In genomic region chr5:139038618-139039305, GRCh38 we compare ENCODE assay signal across 17 cellular contexts.
DNase-seq lines count a peak whose midpoint lies in the region; ATAC-seq, FAIRE-seq and TF ChIP-seq lines count a peak whose summit lies in the region.
"Had no signal": no experiment of that assay in that cellular context is flagged by ENCODE, and none has a peak within 500 bp of the region (broad histone marks: within the 10 kb centered on the region; RNA-seq: fewer than 3 reads in every experiment).

No MANE protein-coding gene starts in this region.

- BruUV-seq in GM12878 (replicated peaks; lab: Mats Ljungman, UMichigan), result no TSS peak

- H4K20me1 ChIP-seq in GM12878 (ENCODE audit: control insufficient read depth, insufficient read depth), result no peaks in the 10 kb centered on the region

- H3K36me3 ChIP-seq in GM12878 (ENCODE audit: control insufficient read depth in 2 of 2, insufficient read depth in 2 of 2, low read length in 1 of 2) (no peaks in the 10 kb centered on the region), adrenal gland (replicated peaks in 1 of 2) (no peaks in the 10 kb centered on the region)
- H3K36me3 ChIP-seq: breast epithelium, SJCRH30, transverse colon had no signal

- in situ Hi-C loops in GM12878 (cut with MboI), result no loop called here

- no peak overlapping the region for H3K4me3 ChIP-seq in GM12878
- no peak overlapping the region for H3K4me3 ChIP-seq in adrenal gland
- H3K4me3 ChIP-seq: breast epithelium, psoas muscle, SJCRH30, transverse colon had no signal

- RAD21 ChIA-PET in GM12878 (lab: Charles Lee; ENCODE audit: unreplicated experiment), result no interaction called here

- TF ChIP-seq CTCF in CD14-positive monocyte (IDR thresholded peaks at IDR 0.05) (peak; percentile 13), GM12878 (IDR thresholded peaks at IDR 0.05 in 2 of 3, conservative IDR thresholded peaks at IDR 0.05 in 1 of 3; ENCODE audit: control insufficient read depth in 2 of 3, extremely low read depth in 1 of 3, insufficient read depth in 1 of 3, low read depth in 3 of 3, low read length in 3 of 3) (peak in 2 of 3 experiments; percentile 3 to 12; a peak in 2 of 6 replicates), omental fat pad (IDR thresholded peaks at IDR 0.05) (no peak), adrenal gland (IDR thresholded peaks at IDR 0.05) (peak in 2 of 6 experiments; percentile 8 to 26)

- TF ChIP-seq POLR2A in GM12878 (IDR thresholded peaks at IDR 0.05; ENCODE audit: low read depth, low read length) (no peak), adrenal gland (IDR thresholded peaks at IDR 0.05) (no peak)

- H3K27me3 Mint-ChIP-seq in CD14-positive monocyte (ENCODE audit: low read depth in 3 of 3), result peaks cover 0 to 2% (median 0%) of the 10 kb centered on the region in 3 donors
- H3K27me3 Mint-ChIP-seq: B cell had no signal

- peak overlapping the region in 2 of 7 donors; percentile 20 to 40 for H3K27ac Mint-ChIP-seq in CD14-positive monocyte
- H3K27ac Mint-ChIP-seq: B cell had no signal

- H2AFZ ChIP-seq in GM12878 (ENCODE audit: control insufficient read depth, low read depth, low read length), result no peak overlapping the region

- H3K27ac ChIP-seq in GM12878 (ENCODE audit: control insufficient read depth, insufficient read depth), result no peak overlapping the region
- H3K27ac ChIP-seq in adrenal gland, result no peak overlapping the region
- H3K27ac ChIP-seq: breast epithelium, psoas muscle, SJCRH30, transverse colon had no signal

- ATAC-seq in GM12878, result 0 out of 3 replicates have a peak, but pooled peaks have one; percentile 21
- ATAC-seq in omental fat pad (ENCODE audit: low FRiP score), result no peak
- ATAC-seq in HG03175 (IDR thresholded peaks at IDR 0.05; ENCODE audit: unreplicated experiment), result no peak
- ATAC-seq: psoas muscle had no signal

- no peak overlapping the region for H3K9ac ChIP-seq in GM12878 (ENCODE audit: control insufficient read depth, insufficient read depth, low read length)

- H3K36me3 Mint-ChIP-seq in CD14-positive monocyte, result peaks cover 31 to 37% of the 10 kb centered on the region in 2 donors

- CTCF ChIA-PET in GM12878 (lab: Yijun Ruan, JAX), result interaction anchor here (1.1 kb wide), 1 partner anchor 27 kb away, joined by 3 read pairs; no protein-coding TSS in a partner anchor

- no peaks in the 10 kb centered on the region; the same call in 2 of the 3 replicates for H3K9me3 ChIP-seq in GM12878 (replicated peaks; ENCODE audit: control insufficient read depth, insufficient read depth, low read length)
- no peaks in the 10 kb centered on the region for H3K9me3 ChIP-seq in adrenal gland (replicated peaks in 1 of 3)
- H3K9me3 ChIP-seq: breast epithelium, psoas muscle, transverse colon had no signal

- H3K4me1 Mint-ChIP-seq in CD14-positive monocyte, result peaks cover 5% of the 10 kb centered on the region
- H3K4me1 Mint-ChIP-seq: B cell had no signal

- H3K4me1 ChIP-seq in GM12878 (ENCODE audit: control insufficient read depth, insufficient read depth, low read length) (no peaks in the 10 kb centered on the region), adrenal gland (replicated peaks in 1 of 2) (peaks cover 0 to 6% of the 10 kb centered on the region in 2 donors)
- H3K4me1 ChIP-seq: breast epithelium, SJCRH30, transverse colon had no signal

- POLR2A ChIA-PET in GM12878 (lab: Charles Lee), result interaction anchor here (0.9 kb wide), 1 partner anchor 11 kb away, joined by 3 read pairs; no protein-coding TSS in a partner anchor

- H3K27me3 ChIP-seq in GM12878 (replicated peaks in 1 of 2; ENCODE audit: control insufficient read depth in 2 of 2, insufficient read depth in 2 of 2, low read length in 1 of 2), result no peaks in the 10 kb centered on the region
- H3K27me3 ChIP-seq in adrenal gland, result no peaks in the 10 kb centered on the region
- H3K27me3 ChIP-seq: breast epithelium, SJCRH30, transverse colon had no signal

- peaks cover 0 to 17% (median 8%) of the 10 kb centered on the region in 7 donors for H3K9me3 Mint-ChIP-seq in CD14-positive monocyte

- H3K4me2 ChIP-seq in GM12878 (ENCODE audit: control insufficient read depth, insufficient read depth), result no peak overlapping the region

- TF ChIP-seq RAD21 in GM12878 (IDR thresholded peaks at IDR 0.05; ENCODE audit: insufficient read depth, low read depth, low read length), result no peak

- no peak for TF ChIP-seq EP300 in GM12878 (IDR thresholded peaks at IDR 0.05; ENCODE audit: borderline replicate concordance in 1 of 2, control insufficient read depth in 1 of 2, low read depth in 2 of 2, low read length in 2 of 2)

- FAIRE-seq in GM12878 (lab: Jason Lieb, UNC), result no peak
- FAIRE-seq: islet of Langerhans had no signal

- intact Hi-C loops in CD14-positive monocyte (cut with micrococcal nuclease) (no loop called here), GM12878 (cut with micrococcal nuclease; ENCODE audit: unreplicated experiment) (no loop called here), adrenal gland (cut with DNase I) (no loop called here)

- 77% methylated on average over 7 of the region's 7 CpGs for WGBS in GM12878 (ENCODE audit: insufficient coverage, insufficient replicate concordance, low lambda C conversion rate, missing lambda C conversion rate)
- 70 to 85% (median 77%) methylated on average over 5 to 7 of the region's 7 CpGs for WGBS in adrenal gland, 4 donors

- DNase-seq in CD14-positive monocyte (ENCODE audit: low spot score) (no peak), HT-29 (ENCODE audit: low spot score) (peak; percentile 9), GM12878 (ENCODE audit: low read depth, low spot score) (no peak), islet precursor cell (peak; percentile 51), omental fat pad (ENCODE audit: low spot score) (no peak), adrenal gland (no peak)
- no peak for DNase-seq in stimulated activated CD4-positive, alpha-beta T cell treated with anti-CD3 and anti-CD28 coated beads, Interleukin-4, amount 100 ng/mL, for 24 hours
- DNase-seq: activated CD8-positive, alpha-beta memory T cell treated with anti-CD3 and anti-CD28 coated beads for 24 hours; NCI-H2029; NK-92 treated with Interleukin-12 subunit alpha and Interleukin-12 subunit beta, amount 100 ng/mL, for 24 hours; psoas muscle; SJCRH30; transverse colon had no signal

- no peaks in the 10 kb centered on the region for H3K79me2 ChIP-seq in GM12878 (ENCODE audit: control insufficient read depth, insufficient read depth, low read length)

- SMC1A ChIA-PET in GM12878 (lab: Charles Lee; ENCODE audit: uncharacterized antibody, unreplicated experiment), result no interaction called here

- no peak overlapping the region for H3K4me3 Mint-ChIP-seq in CD14-positive monocyte
- H3K4me3 Mint-ChIP-seq: B cell had no signal

TF ChIP-seq in GM12878, 131 proteins besides CTCF, POLR2A, EP300 and RAD21 (continues in another document):
- TF ChIP-seq, protein P1, sequence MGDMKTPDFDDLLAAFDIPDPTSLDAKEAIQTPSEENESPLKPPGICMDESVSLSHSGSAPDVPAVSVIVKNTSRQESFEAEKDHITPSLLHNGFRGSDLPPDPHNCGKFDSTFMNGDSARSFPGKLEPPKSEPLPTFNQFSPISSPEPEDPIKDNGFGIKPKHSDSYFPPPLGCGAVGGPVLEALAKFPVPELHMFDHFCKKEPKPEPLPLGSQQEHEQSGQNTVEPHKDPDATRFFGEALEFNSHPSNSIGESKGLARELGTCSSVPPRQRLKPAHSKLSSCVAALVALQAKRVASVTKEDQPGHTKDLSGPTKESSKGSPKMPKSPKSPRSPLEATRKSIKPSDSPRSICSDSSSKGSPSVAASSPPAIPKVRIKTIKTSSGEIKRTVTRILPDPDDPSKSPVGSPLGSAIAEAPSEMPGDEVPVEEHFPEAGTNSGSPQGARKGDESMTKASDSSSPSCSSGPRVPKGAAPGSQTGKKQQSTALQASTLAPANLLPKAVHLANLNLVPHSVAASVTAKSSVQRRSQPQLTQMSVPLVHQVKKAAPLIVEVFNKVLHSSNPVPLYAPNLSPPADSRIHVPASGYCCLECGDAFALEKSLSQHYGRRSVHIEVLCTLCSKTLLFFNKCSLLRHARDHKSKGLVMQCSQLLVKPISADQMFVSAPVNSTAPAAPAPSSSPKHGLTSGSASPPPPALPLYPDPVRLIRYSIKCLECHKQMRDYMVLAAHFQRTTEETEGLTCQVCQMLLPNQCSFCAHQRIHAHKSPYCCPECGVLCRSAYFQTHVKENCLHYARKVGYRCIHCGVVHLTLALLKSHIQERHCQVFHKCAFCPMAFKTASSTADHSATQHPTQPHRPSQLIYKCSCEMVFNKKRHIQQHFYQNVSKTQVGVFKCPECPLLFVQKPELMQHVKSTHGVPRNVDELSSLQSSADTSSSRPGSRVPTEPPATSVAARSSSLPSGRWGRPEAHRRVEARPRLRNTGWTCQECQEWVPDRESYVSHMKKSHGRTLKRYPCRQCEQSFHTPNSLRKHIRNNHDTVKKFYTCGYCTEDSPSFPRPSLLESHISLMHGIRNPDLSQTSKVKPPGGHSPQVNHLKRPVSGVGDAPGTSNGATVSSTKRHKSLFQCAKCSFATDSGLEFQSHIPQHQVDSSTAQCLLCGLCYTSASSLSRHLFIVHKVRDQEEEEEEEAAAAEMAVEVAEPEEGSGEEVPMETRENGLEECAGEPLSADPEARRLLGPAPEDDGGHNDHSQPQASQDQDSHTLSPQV (IDR thresholded peaks at IDR 0.05), result no peak
- no peak for TF ChIP-seq PBX3 (IDR thresholded peaks at IDR 0.05; ENCODE audit: insufficient replicate concordance, low read depth, low read length)
- TF ChIP-seq NRF1 (conservative IDR thresholded peaks at IDR 0.05; ENCODE audit: low read depth, low read length), result no peak
- no peak for TF ChIP-seq BACH1 (IDR thresholded peaks at IDR 0.05; ENCODE audit: borderline replicate concordance)
- no peak for TF ChIP-seq SP1 (IDR thresholded peaks at IDR 0.05; ENCODE audit: low read depth, low read length)
- TF ChIP-seq YBX1 (IDR thresholded peaks at IDR 0.05), result no peak
- TF ChIP-seq, protein P2, sequence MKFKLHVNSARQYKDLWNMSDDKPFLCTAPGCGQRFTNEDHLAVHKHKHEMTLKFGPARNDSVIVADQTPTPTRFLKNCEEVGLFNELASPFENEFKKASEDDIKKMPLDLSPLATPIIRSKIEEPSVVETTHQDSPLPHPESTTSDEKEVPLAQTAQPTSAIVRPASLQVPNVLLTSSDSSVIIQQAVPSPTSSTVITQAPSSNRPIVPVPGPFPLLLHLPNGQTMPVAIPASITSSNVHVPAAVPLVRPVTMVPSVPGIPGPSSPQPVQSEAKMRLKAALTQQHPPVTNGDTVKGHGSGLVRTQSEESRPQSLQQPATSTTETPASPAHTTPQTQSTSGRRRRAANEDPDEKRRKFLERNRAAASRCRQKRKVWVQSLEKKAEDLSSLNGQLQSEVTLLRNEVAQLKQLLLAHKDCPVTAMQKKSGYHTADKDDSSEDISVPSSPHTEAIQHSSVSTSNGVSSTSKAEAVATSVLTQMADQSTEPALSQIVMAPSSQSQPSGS (IDR thresholded peaks at IDR 0.05; ENCODE audit: low read length), result no peak

Comparison
In these comparisons a context has a peak if more than half of its experiments do, and no peak if none do; other contexts are left out.
1. DNase-seq: peak in HT-29 (single experiment) and islet precursor cell (single experiment); none in CD14-positive monocyte (single experiment), GM12878 (single experiment), stimulated activated CD4-positive, alpha-beta T cell treated with anti-CD3 and anti-CD28 coated beads, Interleukin-4, amount 100 ng/mL, for 24 hours (single experiment), omental fat pad (single experiment) and adrenal gland (0 of 7).
2. CTCF ChIP-seq: peak in CD14-positive monocyte (single experiment) and GM12878 (2 of 3); none in omental fat pad (0 of 3).